8 cellular contexts compared by ENCODE assay signal in genomic region chr17:40551091-40551873, GRCh38. TPM values are rescaled to one million over a fixed set of nuclear protein-coding genes. Genes with fewer than 3 reads are reported as not detected.
DNase-seq lines count a peak whose midpoint lies in the region; ATAC-seq lines count a peak whose summit lies in the region.

No MANE protein-coding gene starts in this region.

- peaks cover 87% of the 10 kb centered on the region for H3K4me1 ChIP-seq in ACC112 (ENCODE audit: control insufficient read depth, insufficient read depth, low read length, unreplicated experiment)

- no peaks in the 10 kb centered on the region for H3K27me3 ChIP-seq in ACC112 (ENCODE audit: insufficient read depth, low read length)

- DNase-seq in T47D (ENCODE audit: low read depth in 1 of 2, low spot score in 1 of 2), result peak; percentile 44 to 98
- peak; percentile 83 for DNase-seq in mucosa of gallbladder (ENCODE audit: low spot score)
- DNase-seq in activated gamma-delta T cell (lab: John Stamatoyannopoulos, UW), result no peak
- DNase-seq in NCI-H345 (lab: John Stamatoyannopoulos, UW), result no peak
- no peak for DNase-seq in AML-193 (lab: John Stamatoyannopoulos, UW)

- H3K27ac Mint-ChIP-seq in IgD-negative memory B cell, result peak overlapping the region in 2 of 3 donors; percentile 87 to 90

- H3K79me2 ChIP-seq in ACC112 (ENCODE audit: control insufficient read depth, insufficient read depth, low read length, unreplicated experiment), result peaks cover 34% of the 10 kb centered on the region

- H3K4me3 ChIP-seq in ACC112 (ENCODE audit: low read depth, low read length), result peak overlapping the region; percentile 37

- no peaks in the 10 kb centered on the region for H3K9me3 Mint-ChIP-seq in IgD-negative memory B cell

- H3K27ac ChIP-seq in ACC112 (ENCODE audit: low read depth, low read length), result peak overlapping the region; percentile 100

- H3K27me3 Mint-ChIP-seq in IgD-negative memory B cell, result no peaks in the 10 kb centered on the region

- no peak for ATAC-seq in HG03280 (IDR thresholded peaks at IDR 0.05; ENCODE audit: unreplicated experiment)

- peaks cover 2% of the 10 kb centered on the region for H3K36me3 Mint-ChIP-seq in IgD-negative memory B cell

- peaks cover 50 to 79% (median 73%) of the 10 kb centered on the region in 3 donors for H3K4me1 Mint-ChIP-seq in IgD-negative memory B cell

- H3K4me3 Mint-ChIP-seq in IgD-negative memory B cell, result peak overlapping the region in 2 of 4 donors; percentile 54 to 56

- H2AFZ ChIP-seq in ACC112 (ENCODE audit: low read length, unreplicated experiment), result no peak overlapping the region

- peaks cover 7% of the 10 kb centered on the region; the same call in 1 of the 2 replicates for H3K36me3 ChIP-seq in ACC112 (ENCODE audit: insufficient read depth, low read length)

- in situ Hi-C loops in T47D (cut with HindIII; ENCODE audit: low pct_unique_long_range_greater_than_20kb, low sequenced_read_pairs), result no loop called here

RNA-seq across cellular contexts. Expression of gene CCR7, which starts 14.0 kb away (rescaled TPM):
- polyA plus RNA-seq in IgD-negative memory B cell, result 257 TPM
- 1.3 TPM for total RNA-seq in mucosa of gallbladder

RNA-seq across cellular contexts. Expression of gene TNS4, which starts 49.9 kb away (rescaled TPM):
- polyA plus RNA-seq in IgD-negative memory B cell, result not detected
- total RNA-seq in mucosa of gallbladder, result 0.23 TPM

Comparison
In these comparisons a context has a peak if more than half of its experiments do, and no peak if none do; other contexts are left out.
1. DNase-seq: peak in T47D (2 of 2) and mucosa of gallbladder (single experiment); none in activated gamma-delta T cell (single experiment), NCI-H345 (single experiment) and AML-193 (0 of 2).